18 cellular contexts compared by ENCODE assay signal in genomic region chr7:99005776-99006175, GRCh38.
DNase-seq lines count a peak whose midpoint lies in the region; ATAC-seq, FAIRE-seq and TF ChIP-seq lines count a peak whose summit lies in the region.
"Had no signal": no experiment of that assay in that cellular context is flagged by ENCODE, and none has a peak within 500 bp of the region (broad histone marks: within the 10 kb centered on the region; RNA-seq: fewer than 3 reads in every experiment).

No MANE protein-coding gene starts in this region.

- H3K9ac ChIP-seq in OCI-LY3 (ENCODE audit: low read length) = no peak overlapping the region
- no peak overlapping the region for H3K9ac ChIP-seq in mesenchymal stem cell (ENCODE audit: low read length)

- H3K4me3 ChIP-seq in OCI-LY3 (ENCODE audit: low read length) = no peak overlapping the region
- no peak overlapping the region for H3K4me3 ChIP-seq in mesenchymal stem cell (ENCODE audit: insufficient read depth in 1 of 2, low read depth in 1 of 2, low read length in 2 of 2)
- H3K4me3 ChIP-seq: breast epithelium, ovary had no signal

- ATAC-seq in T-helper 17 cell = no peak
- ATAC-seq: left ventricle myocardium superior had no signal

- TF ChIP-seq CTCF in CD14-positive monocyte (IDR thresholded peaks at IDR 0.05) (no peak), OCI-LY3 (IDR thresholded peaks at IDR 0.05; ENCODE audit: low read depth, low read length) (no peak)

- H3K36me3 ChIP-seq in OCI-LY3 (replicated peaks; ENCODE audit: low read depth, low read length) = peaks cover 51% of the 10 kb centered on the region
- H3K36me3 ChIP-seq in mesenchymal stem cell (ENCODE audit: control insufficient read depth in 1 of 2, insufficient read depth in 2 of 2, low read depth in 1 of 2, low read length in 2 of 2) = peaks cover 58 to 84% of the 10 kb centered on the region in 2 experiments
- H3K36me3 ChIP-seq: ovary had no signal

- H4K8ac ChIP-seq in mesenchymal stem cell (ENCODE audit: low read length) = no peak overlapping the region

- H2AK5ac ChIP-seq in mesenchymal stem cell (ENCODE audit: low read length, severe bottlenecking) = peak overlapping the region; percentile 27

- H2BK15ac ChIP-seq in mesenchymal stem cell (ENCODE audit: low read depth, poor library complexity, severe bottlenecking) = no peak overlapping the region

- no peak overlapping the region for H3K4ac ChIP-seq in mesenchymal stem cell (ENCODE audit: low read depth in 1 of 2, low read length in 2 of 2)

- H3K27me3 ChIP-seq in OCI-LY3 (ENCODE audit: low read depth, low read length) = no peaks in the 10 kb centered on the region
- H3K27me3 ChIP-seq in mesenchymal stem cell (ENCODE audit: control insufficient read depth in 1 of 2, insufficient read depth in 1 of 2, low read length in 2 of 2) = no peaks in the 10 kb centered on the region
- H3K27me3 ChIP-seq: breast epithelium, ovary had no signal

- H3K27ac ChIP-seq in OCI-LY3 (ENCODE audit: low read length) (peak overlapping the region; percentile 27; the same call in 1 of the 2 replicates), mesenchymal stem cell (ENCODE audit: low read length, poor library complexity, severe bottlenecking) (no peak overlapping the region)
- H3K27ac ChIP-seq: breast epithelium, ovary had no signal

- H2AFZ ChIP-seq in OCI-LY3 (ENCODE audit: low read depth, low read length) (no peak overlapping the region), mesenchymal stem cell (ENCODE audit: low read depth, low read length) (no peak overlapping the region)

- intact Hi-C loops in CD14-positive monocyte (cut with micrococcal nuclease) = no loop called here

- no peak overlapping the region for H3K23ac ChIP-seq in mesenchymal stem cell (ENCODE audit: low read length in 2 of 2)

- H3K18ac ChIP-seq in mesenchymal stem cell (ENCODE audit: low read depth in 1 of 2, low read length in 2 of 2) = no peak overlapping the region

- peaks cover 34% of the 10 kb centered on the region for H3K79me1 ChIP-seq in mesenchymal stem cell (replicated peaks; ENCODE audit: low read length, poor library complexity, severe bottlenecking)

- H3K4me1 ChIP-seq in OCI-LY3 (ENCODE audit: low read length) (peaks cover 12% of the 10 kb centered on the region), mesenchymal stem cell (ENCODE audit: control insufficient read depth, insufficient read depth, low read depth, low read length) (peaks cover 40% of the 10 kb centered on the region)

- H3K9me3 ChIP-seq in OCI-LY3 (ENCODE audit: insufficient read depth, low read length) (no peaks in the 10 kb centered on the region), mesenchymal stem cell (ENCODE audit: control insufficient read depth, low read length) (no peaks in the 10 kb centered on the region), T-helper 17 cell (ENCODE audit: control insufficient read depth, low read length, poor library complexity, severe bottlenecking) (no peaks in the 10 kb centered on the region)
- H3K9me3 ChIP-seq: breast epithelium, ovary had no signal

- no peak overlapping the region for H3K14ac ChIP-seq in mesenchymal stem cell (ENCODE audit: low read length in 2 of 2)

- H3K27me3 Mint-ChIP-seq in CD14-positive monocyte (ENCODE audit: low read depth in 3 of 3) (no peaks in the 10 kb centered on the region), T-helper 17 cell (no peaks in the 10 kb centered on the region)
- H3K27me3 Mint-ChIP-seq: activated CD4-positive, alpha-beta memory T cell treated with anti-CD3 and anti-CD28 coated beads, Interleukin-2, amount 10 ng/mL, durations not matched to agents 7 days and 5 days had no signal

- no peak overlapping the region for H2BK12ac ChIP-seq in mesenchymal stem cell (ENCODE audit: low read length in 2 of 2)

- no peak overlapping the region for H2BK5ac ChIP-seq in mesenchymal stem cell (ENCODE audit: low read depth, low read length, poor library complexity, severe bottlenecking)

- no peak overlapping the region for H4K91ac ChIP-seq in mesenchymal stem cell (ENCODE audit: low read length)

- peaks cover 4% of the 10 kb centered on the region for H4K20me1 ChIP-seq in OCI-LY3 (ENCODE audit: insufficient read depth, low read length)

- H3K79me2 ChIP-seq in OCI-LY3 (ENCODE audit: low read length) = no peaks in the 10 kb centered on the region

- H3K4me3 Mint-ChIP-seq in CD14-positive monocyte (no peak overlapping the region), T-helper 17 cell (no peak overlapping the region)
- H3K4me3 Mint-ChIP-seq: activated CD4-positive, alpha-beta memory T cell treated with anti-CD3 and anti-CD28 coated beads, Interleukin-2, amount 10 ng/mL, durations not matched to agents 7 days and 5 days; activated T-helper 1 cell treated with anti-CD3 and anti-CD28 coated beads, Interleukin-12 subunit alpha, Interleukin-12 subunit beta, Interleukin-2, Interleukin-4 antibody, amounts not matched to agents 30 ng/mL and 10 ng/mL and 1 ng/mL, durations not matched to agents 14 hours and 24 hours and 36 hours had no signal

- no peaks in the 10 kb centered on the region for H3K9me3 Mint-ChIP-seq in CD14-positive monocyte
- H3K9me3 Mint-ChIP-seq: activated CD4-positive, alpha-beta memory T cell treated with anti-CD3 and anti-CD28 coated beads, Interleukin-2, amount 10 ng/mL, durations not matched to agents 7 days and 5 days; activated T-helper 1 cell treated with anti-CD3 and anti-CD28 coated beads, Interleukin-12 subunit alpha, Interleukin-12 subunit beta, Interleukin-2, Interleukin-4 antibody, amounts not matched to agents 30 ng/mL and 10 ng/mL and 1 ng/mL, durations not matched to agents 14 hours and 24 hours and 36 hours had no signal

- WGBS in mesenchymal stem cell = 90% methylated on average over 15 of the region's 15 CpGs

- H3K4me2 ChIP-seq in OCI-LY3 (ENCODE audit: low read length) = peak overlapping the region; percentile 29
- H3K4me2 ChIP-seq in mesenchymal stem cell (ENCODE audit: low read length, poor library complexity, severe bottlenecking) = no peak overlapping the region

- H3K4me1 Mint-ChIP-seq in CD14-positive monocyte (peaks cover 5% of the 10 kb centered on the region), T-helper 17 cell (peaks cover 1% of the 10 kb centered on the region)
- H3K4me1 Mint-ChIP-seq: activated CD4-positive, alpha-beta memory T cell treated with anti-CD3 and anti-CD28 coated beads, Interleukin-2, amount 10 ng/mL, durations not matched to agents 7 days and 5 days had no signal

- H3K27ac Mint-ChIP-seq in CD14-positive monocyte = peak overlapping the region in 5 of 7 donors; percentile 18 to 75 (median 37)
- H3K27ac Mint-ChIP-seq in T-helper 17 cell = no peak overlapping the region
- H3K27ac Mint-ChIP-seq: activated CD4-positive, alpha-beta memory T cell treated with anti-CD3 and anti-CD28 coated beads, Interleukin-2, amount 10 ng/mL, durations not matched to agents 7 days and 5 days; activated T-helper 1 cell treated with anti-CD3 and anti-CD28 coated beads, Interleukin-12 subunit alpha, Interleukin-12 subunit beta, Interleukin-2, Interleukin-4 antibody, amounts not matched to agents 30 ng/mL and 10 ng/mL and 1 ng/mL, durations not matched to agents 14 hours and 24 hours and 36 hours had no signal

- DNase-seq in CD14-positive monocyte (ENCODE audit: low spot score) (no peak), GM18507 (ENCODE audit: extremely low spot score, insufficient read length, low read depth) (peak; percentile 17), mesenchymal stem cell (no peak), T-helper 17 cell (no peak), NCI-H82 treated with DMSO at 0.1 percent for 48 hours (lab: John Stamatoyannopoulos, UW; ENCODE audit: unreplicated experiment) (no peak), cerebellar cortex (ENCODE audit: low spot score) (no peak)
- no peak for DNase-seq in activated naive CD4-positive, alpha-beta T cell treated with anti-CD3 and anti-CD28 coated beads, Interleukin-2, amount 50 U/mL, for 16 hours
- DNase-seq: glutamatergic neuron; left ventricle myocardium superior; NCI-H1417; RPMI8226; stimulated activated CD4-positive, alpha-beta T cell treated with anti-CD3 and anti-CD28 coated beads, Interleukin-1b, Interleukin-23, amount 100 ng/mL, for 48 hours had no signal

- no peak for FAIRE-seq in GM18507 (lab: Jason Lieb, UNC)
- FAIRE-seq: urothelium cell line had no signal

- H3K36me3 Mint-ChIP-seq in CD14-positive monocyte = peaks cover 84 to 98% of the 10 kb centered on the region in 2 donors
- H3K36me3 Mint-ChIP-seq in T-helper 17 cell (ENCODE audit: low read depth) = peaks cover 8% of the 10 kb centered on the region

- no peak overlapping the region for H2BK120ac ChIP-seq in mesenchymal stem cell (ENCODE audit: low read depth, low read length)
